Comparison of ENCODE assay signal across 36 cellular contexts in the genomic region with DNA sequence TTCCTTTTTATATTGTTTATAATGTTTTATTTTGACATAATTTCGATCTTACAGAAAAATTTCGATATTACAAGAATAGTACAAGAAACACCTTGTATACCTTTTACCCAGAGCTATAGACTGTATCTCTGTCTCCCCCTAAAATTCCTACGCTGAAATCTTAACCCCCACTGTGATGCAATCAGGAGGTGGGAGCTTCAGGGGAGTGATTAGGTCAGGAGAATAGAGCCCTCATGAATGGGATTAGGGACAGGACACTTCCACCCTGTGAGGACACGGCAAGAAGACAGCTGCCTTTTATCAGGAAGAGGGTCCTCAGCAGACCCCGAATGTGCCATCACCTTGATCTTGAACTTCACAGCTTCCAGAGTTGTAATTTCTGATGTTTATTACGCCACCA.
"Had no signal": no experiment of that assay in that cellular context is flagged by ENCODE, and none has a peak within 500 bp of the region (broad histone marks: within the 10 kb centered on the region; RNA-seq: fewer than 3 reads in every experiment).

No MANE protein-coding gene starts in this region.

- DNase-seq: activated B cell treated with CpG ODN at 0.5 μM for 24 hours; activated CD4-positive, alpha-beta memory T cell treated with anti-CD3 and anti-CD28 coated beads for 36 hours; activated CD4-positive, alpha-beta T cell treated with anti-CD3 and anti-CD28 coated beads for 4 hours; activated CD4-positive, alpha-beta T cell treated with anti-CD3 and anti-CD28 coated beads, Interleukin-2, amount 10 ng/mL, durations not matched to agents 24 days and 14 days; activated CD4-positive, alpha-beta T cell treated with anti-CD3 and anti-CD28 coated beads, Interleukin-2, amount 50 U/mL, for 1 hour; activated CD4-positive, alpha-beta T cell treated with anti-CD3 and anti-CD28 coated beads, Interleukin-2, amount 50 U/mL, for 4 hours; activated CD4-positive, CD25-positive, alpha-beta regulatory T cell treated with anti-CD3 and anti-CD28 coated beads, Interleukin-2, amount 50 U/mL, for 72 hours; activated CD8-positive, alpha-beta memory T cell treated with anti-CD3 and anti-CD28 coated beads, Interleukin-2, amount 50 U/mL, for 4 hours; activated CD8-positive, alpha-beta T cell treated with anti-CD3 and anti-CD28 coated beads for 36 hours; activated gamma-delta T cell; activated naive CD4-positive, alpha-beta T cell treated with anti-CD3 and anti-CD28 coated beads, Interleukin-2, amount 10 ng/mL, durations not matched to agents 7 days and 5 days; activated naive CD4-positive, alpha-beta T cell treated with Interleukin-2 at 50 U/mL for 16 hours; activated naive CD8-positive, alpha-beta T cell treated with anti-CD3 and anti-CD28 coated beads, Interleukin-2, amount 10 ng/mL, durations not matched to agents 7 days and 5 days; activated naive CD8-positive, alpha-beta T cell treated with anti-CD3 and anti-CD28 coated beads, Interleukin-2, amount 50 U/mL, for 24 hours; activated T-cell treated with anti-CD3 and anti-CD28 coated beads for 4 hours; activated T-cell treated with anti-CD3 and anti-CD28 coated beads, Interleukin-2, amount 50 U/mL, for 1 hour; activated T-cell treated with anti-CD3 and anti-CD28 coated beads, Interleukin-2, amount 50 U/mL, for 4 hours; activated T-cell treated with anti-CD3 and anti-CD28 coated beads, Interleukin-2, amount 50 U/mL, for 72 hours; aorta; body of pancreas; brain microvascular endothelial cell; cerebellar nuclear complex; T-helper 1 cell; T-helper 2 cell; T-helper 9 cell had no signal

- H3K27me3 ChIP-seq: body of pancreas, brain microvascular endothelial cell, breast epithelium had no signal

- H3K27ac Mint-ChIP-seq: activated B cell treated with CpG ODN at 0.5 μM for 24 hours; activated CD4-positive, alpha-beta memory T cell treated with anti-CD3 and anti-CD28 coated beads for 36 hours; activated CD4-positive, alpha-beta T cell treated with anti-CD3 and anti-CD28 coated beads, Interleukin-2, amount 10 ng/mL, durations not matched to agents 24 days and 14 days; activated CD8-positive, alpha-beta T cell treated with anti-CD3 and anti-CD28 coated beads for 36 hours; activated naive CD4-positive, alpha-beta T cell treated with anti-CD3 and anti-CD28 coated beads, Interleukin-2, amount 10 ng/mL, durations not matched to agents 7 days and 5 days; activated naive CD4-positive, alpha-beta T cell treated with anti-CD3 and anti-CD28 coated beads, Interleukin-2, amount 50 U/mL, for 24 hours; activated naive CD8-positive, alpha-beta T cell; activated naive CD8-positive, alpha-beta T cell treated with anti-CD3 and anti-CD28 coated beads, Interleukin-2, amount 10 ng/mL, durations not matched to agents 7 days and 5 days; activated naive CD8-positive, alpha-beta T cell treated with anti-CD3 and anti-CD28 coated beads, Interleukin-2, amount 50 U/mL, for 24 hours; activated T-cell treated with anti-CD3 and anti-CD28 coated beads, Interleukin-2, amount 50 U/mL, for 72 hours; activated T-helper 1 cell treated with anti-CD3 and anti-CD28 coated beads, Interleukin-12 subunit alpha, Interleukin-12 subunit beta, Interleukin-2, Interleukin-4 antibody, amounts not matched to agents 30 ng/mL and 10 ng/mL and 1 ng/mL, durations not matched to agents 14 hours and 24 hours and 36 hours; activated T-helper 17 cell treated with anti-CD3 and anti-CD28 coated beads, Interleukin-2, amount 50 U/mL, for 72 hours; T-helper 1 cell treated with Interleukin-12 subunit alpha and Interleukin-12 subunit beta and Interleukin-4 antibody, amounts not matched to agents 30 μg/mL and 1 μg/mL, for 36 hours; T-helper 2 cell treated with Interferon-gamma antibody and Interleukin-4, amounts not matched to agents 5 μg/mL and 100 μg/mL, for 36 hours had no signal

- H3K36me3 ChIP-seq: brain microvascular endothelial cell, breast epithelium had no signal

- FAIRE-seq: astrocyte, TTC549 had no signal

- H3K4me1 Mint-ChIP-seq: activated B cell treated with CpG ODN at 0.5 μM for 24 hours; activated CD4-positive, alpha-beta T cell treated with anti-CD3 and anti-CD28 coated beads, Interleukin-2, amount 10 ng/mL, durations not matched to agents 24 days and 14 days; activated naive CD4-positive, alpha-beta T cell treated with anti-CD3 and anti-CD28 coated beads, Interleukin-2, amount 10 ng/mL, durations not matched to agents 7 days and 5 days; activated naive CD4-positive, alpha-beta T cell treated with anti-CD3 and anti-CD28 coated beads, Interleukin-2, amount 50 U/mL, for 24 hours; activated naive CD8-positive, alpha-beta T cell treated with anti-CD3 and anti-CD28 coated beads, Interleukin-2, amount 10 ng/mL, durations not matched to agents 7 days and 5 days; activated naive CD8-positive, alpha-beta T cell treated with anti-CD3 and anti-CD28 coated beads, Interleukin-2, amount 50 U/mL, for 24 hours; activated T-helper 17 cell treated with anti-CD3 and anti-CD28 coated beads, Interleukin-2, amount 50 U/mL, for 72 hours; central memory CD8-positive, alpha-beta T cell had no signal

- H3K4me3 Mint-ChIP-seq: activated B cell treated with CpG ODN at 0.5 μM for 24 hours; activated CD4-positive, alpha-beta memory T cell treated with anti-CD3 and anti-CD28 coated beads for 36 hours; activated CD4-positive, alpha-beta T cell treated with anti-CD3 and anti-CD28 coated beads, Interleukin-2, amount 10 ng/mL, durations not matched to agents 24 days and 14 days; activated CD8-positive, alpha-beta T cell treated with anti-CD3 and anti-CD28 coated beads for 36 hours; activated naive CD4-positive, alpha-beta T cell treated with anti-CD3 and anti-CD28 coated beads, Interleukin-2, amount 10 ng/mL, durations not matched to agents 7 days and 5 days; activated naive CD4-positive, alpha-beta T cell treated with anti-CD3 and anti-CD28 coated beads, Interleukin-2, amount 50 U/mL, for 24 hours; activated naive CD8-positive, alpha-beta T cell; activated naive CD8-positive, alpha-beta T cell treated with anti-CD3 and anti-CD28 coated beads, Interleukin-2, amount 10 ng/mL, durations not matched to agents 7 days and 5 days; activated naive CD8-positive, alpha-beta T cell treated with anti-CD3 and anti-CD28 coated beads, Interleukin-2, amount 50 U/mL, for 24 hours; activated T-cell treated with anti-CD3 and anti-CD28 coated beads, Interleukin-2, amount 50 U/mL, for 4 hours; activated T-cell treated with anti-CD3 and anti-CD28 coated beads, Interleukin-2, amount 50 U/mL, for 72 hours; activated T-helper 1 cell treated with anti-CD3 and anti-CD28 coated beads, Interleukin-12 subunit alpha, Interleukin-12 subunit beta, Interleukin-2, Interleukin-4 antibody, amounts not matched to agents 30 ng/mL and 10 ng/mL and 1 ng/mL, durations not matched to agents 14 hours and 24 hours and 36 hours; activated T-helper 17 cell treated with anti-CD3 and anti-CD28 coated beads, Interleukin-2, amount 50 U/mL, for 72 hours; central memory CD8-positive, alpha-beta T cell; T-helper 1 cell treated with Interleukin-12 subunit alpha and Interleukin-12 subunit beta and Interleukin-4 antibody, amounts not matched to agents 30 μg/mL and 1 μg/mL, for 36 hours; T-helper 2 cell treated with Interferon-gamma antibody and Interleukin-4, amounts not matched to agents 5 μg/mL and 100 μg/mL, for 36 hours had no signal

- H3K4me1 ChIP-seq: body of pancreas, breast epithelium had no signal

- H3K36me3 Mint-ChIP-seq: activated CD4-positive, alpha-beta memory T cell treated with anti-CD3 and anti-CD28 coated beads for 36 hours; activated naive CD4-positive, alpha-beta T cell treated with anti-CD3 and anti-CD28 coated beads, Interleukin-2, amount 10 ng/mL, durations not matched to agents 7 days and 5 days; activated naive CD4-positive, alpha-beta T cell treated with anti-CD3 and anti-CD28 coated beads, Interleukin-2, amount 50 U/mL, for 24 hours; activated naive CD8-positive, alpha-beta T cell; activated naive CD8-positive, alpha-beta T cell treated with anti-CD3 and anti-CD28 coated beads, Interleukin-2, amount 10 ng/mL, durations not matched to agents 7 days and 5 days had no signal

- H3K27me3 Mint-ChIP-seq: activated B cell treated with CpG ODN at 0.5 μM for 24 hours; activated CD4-positive, alpha-beta memory T cell treated with anti-CD3 and anti-CD28 coated beads for 36 hours; activated CD4-positive, alpha-beta T cell treated with anti-CD3 and anti-CD28 coated beads, Interleukin-2, amount 10 ng/mL, durations not matched to agents 24 days and 14 days; activated CD8-positive, alpha-beta T cell treated with anti-CD3 and anti-CD28 coated beads for 36 hours; activated naive CD4-positive, alpha-beta T cell treated with anti-CD3 and anti-CD28 coated beads, Interleukin-2, amount 10 ng/mL, durations not matched to agents 7 days and 5 days; activated naive CD8-positive, alpha-beta T cell; activated naive CD8-positive, alpha-beta T cell treated with anti-CD3 and anti-CD28 coated beads, Interleukin-2, amount 50 U/mL, for 24 hours; activated T-helper 17 cell treated with anti-CD3 and anti-CD28 coated beads, Interleukin-2, amount 50 U/mL, for 72 hours had no signal

- ATAC-seq: activated CD8-positive, alpha-beta T cell treated with anti-CD3 and anti-CD28 coated beads for 36 hours; activated naive CD8-positive, alpha-beta T cell treated with anti-CD3 and anti-CD28 coated beads, Interleukin-2, amount 50 U/mL, for 24 hours; activated T-cell treated with anti-CD3 and anti-CD28 coated beads, Interleukin-2, amount 50 U/mL, for 4 hours; activated T-cell treated with anti-CD3 and anti-CD28 coated beads, Interleukin-2, amount 50 U/mL, for 72 hours; activated T-helper 17 cell treated with anti-CD3 and anti-CD28 coated beads, Interleukin-2, amount 50 U/mL, for 72 hours; body of pancreas had no signal

- H3K9me3 ChIP-seq: body of pancreas had no signal

- H3K27ac ChIP-seq: body of pancreas, brain microvascular endothelial cell, breast epithelium, VCaP had no signal

- H3K4me3 ChIP-seq: body of pancreas, breast epithelium had no signal
